Comparison of ENCODE assay signal across 25 cellular contexts in the genomic region with DNA sequence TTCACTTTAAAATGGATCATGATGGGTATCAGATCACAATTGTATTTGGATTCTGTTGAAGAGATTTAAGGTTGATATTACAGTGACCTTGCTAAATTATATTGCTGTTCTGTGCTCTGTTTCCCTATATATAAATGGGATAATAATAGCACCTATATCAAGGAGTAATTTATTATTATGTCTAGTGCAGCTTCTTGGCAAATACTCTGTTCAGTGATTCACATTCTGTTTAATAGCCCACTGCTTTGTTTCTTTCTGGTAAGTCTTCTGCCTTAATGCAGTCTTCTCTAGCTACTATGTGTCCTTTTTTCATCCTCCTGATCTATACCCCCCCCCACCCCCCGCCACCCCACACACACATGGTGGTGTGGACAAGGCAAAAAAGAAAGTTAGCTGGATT.
"Had no signal": no experiment of that assay in that cellular context is flagged by ENCODE, and none has a peak within 500 bp of the region (broad histone marks: within the 10 kb centered on the region; RNA-seq: fewer than 3 reads in every experiment).

No MANE protein-coding gene starts in this region.

- H3K27me3 Mint-ChIP-seq: activated B cell treated with CpG ODN at 0.5 μM for 24 hours; activated naive CD8-positive, alpha-beta T cell treated with anti-CD3 and anti-CD28 coated beads for 36 hours; activated T-cell treated with anti-CD3 and anti-CD28 coated beads, Interleukin-2, amount 50 U/mL, for 24 hours; activated T-helper 17 cell treated with anti-CD3 and anti-CD28 coated beads, Interleukin-2, amount 50 U/mL, for 72 hours; dendritic cell treated with granulocyte-macrophage colony-stimulating factor and Interleukin-4, amounts not matched to agents 40 ng/mL and 50 ng/mL, for 4 days had no signal

- H3K9me3 ChIP-seq: lower lobe of right lung, neutrophil, pancreas, vagina had no signal

- H3K27ac ChIP-seq: foreskin keratinocyte, lower lobe of right lung, neutrophil, pancreas, vagina had no signal

- H3K27ac Mint-ChIP-seq: activated B cell treated with CpG ODN at 0.5 μM for 24 hours; activated CD4-positive, alpha-beta T cell treated with anti-CD3 and anti-CD28 coated beads for 36 hours; activated naive CD8-positive, alpha-beta T cell treated with anti-CD3 and anti-CD28 coated beads for 36 hours; activated T-cell treated with anti-CD3 and anti-CD28 coated beads, Interleukin-2, amount 50 U/mL, for 24 hours; activated T-helper 17 cell treated with anti-CD3 and anti-CD28 coated beads, Interleukin-2, amount 50 U/mL, for 72 hours; dendritic cell treated with granulocyte-macrophage colony-stimulating factor and Interleukin-4, amounts not matched to agents 40 ng/mL and 50 ng/mL, for 4 days; naive thymus-derived CD8-positive, alpha-beta T cell; stimulated activated naive B cell treated with anti-CD40 and anti-IgM and Interleukin-4, amounts not matched to agents 10 μg/mL and 1 μg/mL and 100 μg/mL, for 72 hours had no signal

- H3K4me1 Mint-ChIP-seq: activated B cell treated with CpG ODN at 0.5 μM for 24 hours; stimulated activated naive B cell treated with anti-CD40 and anti-IgM and Interleukin-4, amounts not matched to agents 10 μg/mL and 1 μg/mL and 100 μg/mL, for 72 hours had no signal

- H3K4me3 Mint-ChIP-seq: activated B cell treated with CpG ODN at 0.5 μM for 24 hours; activated CD4-positive, alpha-beta T cell treated with anti-CD3 and anti-CD28 coated beads for 36 hours; activated naive CD8-positive, alpha-beta T cell treated with anti-CD3 and anti-CD28 coated beads for 36 hours; activated T-cell treated with anti-CD3 and anti-CD28 coated beads, Interleukin-2, amount 50 U/mL, for 24 hours; activated T-helper 17 cell treated with anti-CD3 and anti-CD28 coated beads, Interleukin-2, amount 50 U/mL, for 72 hours; dendritic cell treated with granulocyte-macrophage colony-stimulating factor and Interleukin-4, amounts not matched to agents 40 ng/mL and 50 ng/mL, for 4 days; mesothelial cell of epicardium; naive thymus-derived CD8-positive, alpha-beta T cell; stimulated activated naive B cell treated with anti-CD40 and anti-IgM and Interleukin-4, amounts not matched to agents 10 μg/mL and 1 μg/mL and 100 μg/mL, for 72 hours had no signal

- H3K4me1 ChIP-seq: lower lobe of right lung had no signal

- ATAC-seq: activated CD4-positive, alpha-beta T cell treated with anti-CD3 and anti-CD28 coated beads for 36 hours; activated T-helper 17 cell treated with anti-CD3 and anti-CD28 coated beads, Interleukin-2, amount 50 U/mL, for 72 hours; foreskin keratinocyte; lower lobe of right lung; naive thymus-derived CD8-positive, alpha-beta T cell; pancreas; stimulated activated naive B cell treated with anti-CD40 and anti-IgM and Interleukin-4, amounts not matched to agents 10 μg/mL and 1 μg/mL and 100 μg/mL, for 72 hours had no signal

- H3K4me3 ChIP-seq: lower lobe of right lung, pancreas, vagina had no signal

- H3K9me3 Mint-ChIP-seq: activated T-helper 17 cell treated with anti-CD3 and anti-CD28 coated beads, Interleukin-2, amount 50 U/mL, for 72 hours had no signal

- DNase-seq: activated B cell treated with CpG ODN at 0.5 μM for 24 hours; activated CD4-positive, alpha-beta T cell treated with anti-CD3 and anti-CD28 coated beads for 36 hours; activated CD4-positive, alpha-beta T cell treated with anti-CD3 and anti-CD28 coated beads, Interleukin-2, amount 50 U/mL, for 4 hours; activated CD8-positive, alpha-beta memory T cell treated with anti-CD3 and anti-CD28 coated beads for 24 hours; activated CD8-positive, alpha-beta memory T cell treated with anti-CD3 and anti-CD28 coated beads, Interleukin-2, amount 50 U/mL, for 4 hours; activated naive CD4-positive, alpha-beta T cell; activated naive CD8-positive, alpha-beta T cell treated with anti-CD3 and anti-CD28 coated beads for 36 hours; activated T-cell treated with anti-CD3 and anti-CD28 coated beads, Interleukin-2, amount 50 U/mL, for 24 hours; amniotic stem cell; effector CD4-positive, alpha-beta T cell; foreskin keratinocyte; kidney; lower lobe of right lung; naive thymus-derived CD8-positive, alpha-beta T cell; pancreas; stimulated activated CD4-positive, alpha-beta T cell treated with anti-CD3 and anti-CD28 coated beads, Interleukin-2, amount 100 ng/mL, for 48 hours; stimulated activated CD8-positive, alpha-beta memory T cell treated with anti-CD3 and anti-CD28 coated beads, Interleukin-4, amount 100 ng/mL, for 48 hours; stimulated activated naive B cell treated with anti-CD40 and anti-IgM and Interleukin-4, amounts not matched to agents 10 μg/mL and 1 μg/mL and 100 μg/mL, for 72 hours; T-helper 9 cell; trophoblast cell had no signal

- H3K27me3 ChIP-seq: foreskin keratinocyte, pancreas, vagina had no signal

- H3K36me3 ChIP-seq: lower lobe of right lung, neutrophil, pancreas, vagina had no signal
